In genomic region chr2:15993232-15993610, GRCh38 we compare ENCODE assay signal across 16 cellular contexts. TPM values are rescaled to one million over a fixed set of nuclear protein-coding genes. Genes with fewer than 3 reads are reported as not detected.
"Had no signal": no experiment of that assay in that cellular context is flagged by ENCODE, and none has a peak within 500 bp of the region (broad histone marks: within the 10 kb centered on the region; RNA-seq: fewer than 3 reads in every experiment).

No MANE protein-coding gene starts in this region.

- H3K36me3 ChIP-seq: esophagus squamous epithelium, upper lobe of left lung had no signal

- H3K9me3 ChIP-seq: esophagus squamous epithelium, upper lobe of left lung had no signal

- H3K4me3 ChIP-seq: esophagus squamous epithelium, upper lobe of left lung had no signal

- H3K27me3 ChIP-seq: upper lobe of left lung had no signal

- DNase-seq: activated CD4-positive, alpha-beta T cell treated with anti-CD3 and anti-CD28 coated beads, Interleukin-2, amount 50 U/mL, for 1 hour; activated naive CD4-positive, alpha-beta T cell; activated naive CD8-positive, alpha-beta T cell treated with anti-CD3 and anti-CD28 coated beads, Interleukin-2, amount 10 ng/mL, durations not matched to agents 7 days and 5 days; effector CD8-positive, alpha-beta T cell; esophagus squamous epithelium; head of caudate nucleus; immature natural killer cell; mesendoderm; natural killer cell; nucleus accumbens; right cardiac atrium; stimulated activated naive CD8-positive, alpha-beta T cell treated with anti-CD3 and anti-CD28 coated beads, Interleukin-15, amount 100 ng/mL, for 72 hours; upper lobe of left lung had no signal

- H3K4me1 ChIP-seq: upper lobe of left lung had no signal

- H3K27ac ChIP-seq: esophagus squamous epithelium, upper lobe of left lung had no signal

- ATAC-seq: activated CD4-positive, CD25-positive, alpha-beta regulatory T cell treated with anti-CD3 and anti-CD28 coated beads, Interleukin-2, amount 50 U/mL, for 24 hours; natural killer cell; right cardiac atrium; stimulated activated naive CD8-positive, alpha-beta T cell treated with anti-CD3 and anti-CD28 coated beads, Interleukin-15, amount 100 ng/mL, for 72 hours had no signal

RNA-seq across cellular contexts. Expression of gene MYCN, which starts 52.9 kb away (rescaled TPM):
- total RNA-seq: activated CD8-positive, alpha-beta memory T cell treated with anti-CD3 and anti-CD28 coated beads for 36 hours; activated naive CD8-positive, alpha-beta T cell treated with anti-CD3 and anti-CD28 coated beads, Interleukin-2, amount 10 ng/mL, durations not matched to agents 7 days and 5 days; activated T-helper 1 cell treated with anti-CD3 and anti-CD28 coated beads, Interleukin-12 subunit alpha, Interleukin-12 subunit beta, Interleukin-2, Interleukin-4 antibody, amounts not matched to agents 30 ng/mL and 10 ng/mL and 1 ng/mL, durations not matched to agents 14 hours and 24 hours and 36 hours had no signal
- polyA plus RNA-seq: immature natural killer cell had no signal
